Comparison of ENCODE assay signal across 18 cellular contexts in the genomic region with DNA sequence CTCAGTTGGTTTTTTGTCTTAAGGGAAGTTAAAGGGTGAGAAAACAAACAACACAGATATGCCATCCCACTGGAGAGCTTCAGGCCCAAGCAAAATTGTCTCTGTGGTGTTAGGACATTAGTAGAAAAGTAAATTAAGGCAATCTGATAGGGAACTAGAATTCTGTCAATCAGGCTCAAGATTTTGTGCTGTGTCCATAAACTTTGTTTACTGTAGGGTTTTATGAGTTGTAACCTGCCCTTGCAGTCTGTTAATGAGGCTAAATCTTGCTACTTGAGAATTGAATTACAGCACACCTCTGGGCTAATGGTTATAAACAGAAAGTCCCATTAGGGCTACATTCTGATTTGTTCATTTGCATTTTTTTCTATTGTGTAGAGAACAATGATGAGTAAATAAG.
"Had no signal": no experiment of that assay in that cellular context is flagged by ENCODE, and none has a peak within 500 bp of the region (broad histone marks: within the 10 kb centered on the region; RNA-seq: fewer than 3 reads in every experiment).

No MANE protein-coding gene starts in this region.

- H3K9me3 Mint-ChIP-seq: activated CD4-positive, alpha-beta T cell treated with anti-CD3 and anti-CD28 coated beads, Interleukin-2, amount 10 ng/mL, durations not matched to agents 24 days and 14 days; activated naive CD4-positive, alpha-beta T cell treated with anti-CD3 and anti-CD28 coated beads for 36 hours; activated T-cell treated with anti-CD3 and anti-CD28 coated beads, Interleukin-2, amount 50 U/mL, for 24 hours; activated T-helper 2 cell treated with anti-CD3 and anti-CD28 coated beads, Interferon-gamma antibody, Interleukin-2, Interleukin-4, amounts not matched to agents 10 μg/mL and 5 μg/mL and 100 μg/mL, durations not matched to agents 14 hours and 24 hours and 36 hours; stimulated activated effector memory CD8-positive, alpha-beta T cell treated with anti-CD3 and anti-CD28 coated beads, Interleukin-12 subunit alpha, Interleukin-12 subunit beta, amount 100 ng/mL, for 72 hours; type B pancreatic cell had no signal

- H3K27ac Mint-ChIP-seq: activated CD4-positive, alpha-beta T cell treated with anti-CD3 and anti-CD28 coated beads, Interleukin-2, amount 10 ng/mL, durations not matched to agents 24 days and 14 days; activated CD8-positive, alpha-beta T cell treated with anti-CD3 and anti-CD28 coated beads, Interleukin-2, amount 10 ng/mL, durations not matched to agents 7 days and 5 days; activated naive CD4-positive, alpha-beta T cell treated with anti-CD3 and anti-CD28 coated beads for 36 hours; activated T-cell treated with anti-CD3 and anti-CD28 coated beads, Interleukin-2, amount 50 U/mL, for 24 hours; activated T-helper 2 cell treated with anti-CD3 and anti-CD28 coated beads, Interferon-gamma antibody, Interleukin-2, Interleukin-4, amounts not matched to agents 10 μg/mL and 5 μg/mL and 100 μg/mL, durations not matched to agents 14 hours and 24 hours and 36 hours; stimulated activated effector memory CD8-positive, alpha-beta T cell treated with anti-CD3 and anti-CD28 coated beads, Interleukin-12 subunit alpha, Interleukin-12 subunit beta, amount 100 ng/mL, for 72 hours; type B pancreatic cell had no signal

- H3K4me3 Mint-ChIP-seq: activated CD4-positive, alpha-beta T cell treated with anti-CD3 and anti-CD28 coated beads, Interleukin-2, amount 10 ng/mL, durations not matched to agents 24 days and 14 days; activated CD8-positive, alpha-beta T cell treated with anti-CD3 and anti-CD28 coated beads, Interleukin-2, amount 10 ng/mL, durations not matched to agents 7 days and 5 days; activated naive CD4-positive, alpha-beta T cell treated with anti-CD3 and anti-CD28 coated beads for 36 hours; activated T-cell treated with anti-CD3 and anti-CD28 coated beads, Interleukin-2, amount 50 U/mL, for 24 hours; neural crest cell; stimulated activated effector memory CD8-positive, alpha-beta T cell treated with anti-CD3 and anti-CD28 coated beads, Interleukin-12 subunit alpha, Interleukin-12 subunit beta, amount 100 ng/mL, for 72 hours; type B pancreatic cell had no signal

- H3K27me3 Mint-ChIP-seq: activated CD4-positive, alpha-beta T cell treated with anti-CD3 and anti-CD28 coated beads, Interleukin-2, amount 10 ng/mL, durations not matched to agents 24 days and 14 days; activated T-cell treated with anti-CD3 and anti-CD28 coated beads, Interleukin-2, amount 50 U/mL, for 24 hours; type B pancreatic cell had no signal

- DNase-seq: activated CD4-positive, alpha-beta T cell treated with anti-CD3 and anti-CD28 coated beads, Interleukin-2, amount 10 ng/mL, durations not matched to agents 24 days and 14 days; activated CD8-positive, alpha-beta T cell treated with anti-CD3 and anti-CD28 coated beads, Interleukin-2, amount 10 ng/mL, durations not matched to agents 7 days and 5 days; activated naive CD4-positive, alpha-beta T cell treated with anti-CD3 and anti-CD28 coated beads for 36 hours; activated T-cell treated with anti-CD3 and anti-CD28 coated beads, Interleukin-2, amount 50 U/mL, for 24 hours; body of pancreas; dermis blood vessel endothelial cell; effector memory CD4-positive, alpha-beta T cell; esophagus squamous epithelium; heart right ventricle; left ventricle myocardium superior; pancreas; stimulated activated CD4-positive, alpha-beta T cell treated with anti-CD3 and anti-CD28 coated beads, Interleukin-4, amount 100 ng/mL, for 1 hour; stomach had no signal

- H3K4me1 Mint-ChIP-seq: activated CD4-positive, alpha-beta T cell treated with anti-CD3 and anti-CD28 coated beads, Interleukin-2, amount 10 ng/mL, durations not matched to agents 24 days and 14 days; stimulated activated effector memory CD8-positive, alpha-beta T cell treated with anti-CD3 and anti-CD28 coated beads, Interleukin-12 subunit alpha, Interleukin-12 subunit beta, amount 100 ng/mL, for 72 hours had no signal

- H3K36me3 Mint-ChIP-seq: stimulated activated effector memory CD8-positive, alpha-beta T cell treated with anti-CD3 and anti-CD28 coated beads, Interleukin-12 subunit alpha, Interleukin-12 subunit beta, amount 100 ng/mL, for 72 hours had no signal

- ATAC-seq: activated CD8-positive, alpha-beta T cell treated with anti-CD3 and anti-CD28 coated beads, Interleukin-2, amount 10 ng/mL, durations not matched to agents 7 days and 5 days; body of pancreas; heart right ventricle; left ventricle myocardium superior; pancreas; sciatic nerve; stimulated activated effector memory CD8-positive, alpha-beta T cell treated with anti-CD3 and anti-CD28 coated beads, Interleukin-12 subunit alpha, Interleukin-12 subunit beta, amount 100 ng/mL, for 72 hours had no signal
